In the genomic region with DNA sequence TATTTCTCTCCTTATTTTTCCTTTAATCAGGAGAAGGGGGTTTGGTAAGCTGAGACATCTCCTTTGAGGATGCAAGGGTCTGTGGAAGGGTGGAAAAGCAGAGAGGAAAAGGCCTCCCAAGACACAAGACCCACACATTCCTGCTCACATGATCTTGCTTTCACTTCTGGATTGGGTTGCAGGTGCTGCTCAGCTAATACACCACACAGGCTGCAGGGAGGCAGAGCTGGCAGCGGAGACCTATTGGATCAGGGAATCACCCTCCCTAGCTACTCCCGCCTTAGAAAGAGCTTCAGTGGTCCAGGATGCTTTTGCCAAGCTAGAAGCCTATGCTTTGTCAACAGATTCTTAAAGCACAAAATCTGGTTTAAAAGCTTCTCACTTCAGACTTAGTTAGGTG, we compare ENCODE assay signal across 20 cellular contexts.
DNase-seq lines count a peak whose midpoint lies in the region; ATAC-seq and TF ChIP-seq lines count a peak whose summit lies in the region.
"Had no signal": no experiment of that assay in that cellular context is flagged by ENCODE, and none has a peak within 500 bp of the region (broad histone marks: within the 10 kb centered on the region; RNA-seq: fewer than 3 reads in every experiment).

No MANE protein-coding gene starts in this region.

- TF ChIP-seq CTCF in WTC11 (IDR thresholded peaks at IDR 0.05) (no peak), neural progenitor cell (IDR thresholded peaks at IDR 0.05) (no peak)

- H3K27ac Mint-ChIP-seq in WTC11 (peak overlapping the region; percentile 31; the same call in 1 of the 2 replicates), neural progenitor cell (no peak overlapping the region)
- H3K27ac Mint-ChIP-seq: CD4-positive, alpha-beta memory T cell had no signal

- no peaks in the 10 kb centered on the region for H3K79me2 ChIP-seq in neural progenitor cell (ENCODE audit: low read depth)

- no peaks in the 10 kb centered on the region for H3K4me1 Mint-ChIP-seq in WTC11
- no peaks in the 10 kb centered on the region for H3K4me1 Mint-ChIP-seq in neural progenitor cell

- ATAC-seq in WTC11, result peak; percentile 77
- ATAC-seq: A549 had no signal

- H3K27me3 Mint-ChIP-seq in WTC11 (ENCODE audit: low read depth) (no peaks in the 10 kb centered on the region), neural progenitor cell (ENCODE audit: insufficient read depth, low read depth) (peaks cover 4% of the 10 kb centered on the region)

- H3K27me3 ChIP-seq in H7 (ENCODE audit: control insufficient read depth, insufficient read depth, low read length) (no peaks in the 10 kb centered on the region), neural progenitor cell (no peaks in the 10 kb centered on the region), MG63 (no peaks in the 10 kb centered on the region)
- H3K27me3 ChIP-seq: BE2C; BLaER1 treated with 17β-estradiol and CSF1 and Interleukin-3, amounts not matched to agents 10 nM and 100 nM had no signal

- DNase-seq in H7 (peak; percentile 26), WTC11 (ENCODE audit: low spot score) (no peak), iPS-NIHi11 (ENCODE audit: low spot score) (peak; percentile 20), neural progenitor cell (ENCODE audit: low spot score) (peak; percentile 11), D341Med (ENCODE audit: low spot score) (no peak), MG63 (no peak)
- no peak for DNase-seq in stimulated activated CD4-positive, alpha-beta T cell treated with anti-CD3 and anti-CD28 coated beads, Interleukin-4, amount 100 ng/mL, for 4 hours
- DNase-seq: 8988T; ACHN; AML-193; BE2C; Calu3; CD4-positive, alpha-beta memory T cell; COR-L47; DMS153; DND-41; GM23248; HCEC 1CT had no signal

- H4K20me1 ChIP-seq in neural progenitor cell (ENCODE audit: low read depth), result no peaks in the 10 kb centered on the region
- H4K20me1 ChIP-seq: BLaER1 treated with 17β-estradiol and CSF1 and Interleukin-3, amounts not matched to agents 10 nM and 100 nM had no signal

- no peaks in the 10 kb centered on the region for H3K9me3 ChIP-seq in neural progenitor cell (ENCODE audit: low read depth)
- no peaks in the 10 kb centered on the region for H3K9me3 ChIP-seq in MG63
- H3K9me3 ChIP-seq: A549; BE2C; BLaER1 treated with 17β-estradiol and CSF1 and Interleukin-3, amounts not matched to agents 10 nM and 100 nM had no signal

- H3K4me2 ChIP-seq in neural progenitor cell, result no peak overlapping the region
- H3K4me2 ChIP-seq: A549; BLaER1 treated with 17β-estradiol and CSF1 and Interleukin-3, amounts not matched to agents 10 nM and 100 nM had no signal

- H3K4me3 Mint-ChIP-seq in WTC11, result no peak overlapping the region
- H3K4me3 Mint-ChIP-seq in neural progenitor cell, result no peak overlapping the region
- H3K4me3 Mint-ChIP-seq: CD4-positive, alpha-beta memory T cell had no signal

- no peaks in the 10 kb centered on the region for H3F3A ChIP-seq in neural progenitor cell (ENCODE audit: low read depth)

- H3K9me3 Mint-ChIP-seq in WTC11 (no peaks in the 10 kb centered on the region), neural progenitor cell (no peaks in the 10 kb centered on the region)

- no peaks in the 10 kb centered on the region for H3K36me3 Mint-ChIP-seq in WTC11
- no peaks in the 10 kb centered on the region for H3K36me3 Mint-ChIP-seq in neural progenitor cell
- H3K36me3 Mint-ChIP-seq: CD4-positive, alpha-beta memory T cell had no signal

- H3K4me1 ChIP-seq in neural progenitor cell, result no peaks in the 10 kb centered on the region
- H3K4me1 ChIP-seq: A549, BE2C had no signal

- H3K27ac ChIP-seq in neural progenitor cell, result no peak overlapping the region
- H3K27ac ChIP-seq: A549; BLaER1 treated with 17β-estradiol and CSF1 and Interleukin-3, amounts not matched to agents 10 nM and 100 nM; GM23248 had no signal

- H3K36me3 ChIP-seq in H7 (replicated peaks; ENCODE audit: control insufficient read depth, insufficient read depth, low read length) (no peaks in the 10 kb centered on the region), neural progenitor cell (no peaks in the 10 kb centered on the region), MG63 (no peaks in the 10 kb centered on the region)
- H3K36me3 ChIP-seq: BE2C; BLaER1 treated with 17β-estradiol and CSF1 and Interleukin-3, amounts not matched to agents 10 nM and 100 nM had no signal

- no peak overlapping the region for H3K4me3 ChIP-seq in H7 (ENCODE audit: insufficient read depth, low read depth, low read length)
- H3K4me3 ChIP-seq in neural progenitor cell, result no peak overlapping the region
- H3K4me3 ChIP-seq in MG63, result no peak overlapping the region
- H3K4me3 ChIP-seq: A549; BLaER1 treated with 17β-estradiol and CSF1 and Interleukin-3, amounts not matched to agents 10 nM and 100 nM; GM23248 had no signal

- peak overlapping the region; percentile 70 for H2AFZ ChIP-seq in neural progenitor cell (replicated peaks)
- H2AFZ ChIP-seq: GM23248 had no signal

- CTCF ChIA-PET in WTC11 (lab: Charles Lee), result interaction anchor here (0.8 to 1.6 kb wide), 2 partner anchors 21 to 66 kb away, joined by 3 to 7 read pairs; no protein-coding TSS in a partner anchor

- POLR2A ChIA-PET in WTC11 (lab: Charles Lee), result no interaction called here

- no peak overlapping the region for H3K9ac ChIP-seq in neural progenitor cell
- H3K9ac ChIP-seq: BLaER1 treated with 17β-estradiol and CSF1 and Interleukin-3, amounts not matched to agents 10 nM and 100 nM; GM23248 had no signal

TF ChIP-seq in WTC11, 78 proteins besides CTCF, POLR2A, EP300 and RAD21:
- TF ChIP-seq USF1 (CRISPR knock-in tag; IDR thresholded peaks at IDR 0.05), result no peak
- no peak for TF ChIP-seq ZBTB43 (CRISPR knock-in tag; IDR thresholded peaks at IDR 0.05)
- no peak for TF ChIP-seq ZBTB21 (CRISPR knock-in tag; IDR thresholded peaks at IDR 0.05; ENCODE audit: borderline replicate concordance)

Comparison
In these comparisons a context has a peak if more than half of its experiments do, and no peak if none do; other contexts are left out.
1. DNase-seq: peak in H7 (single experiment), iPS-NIHi11 (single experiment) and neural progenitor cell (single experiment); none in WTC11 (single experiment), D341Med (single experiment), MG63 (single experiment) and stimulated activated CD4-positive, alpha-beta T cell treated with anti-CD3 and anti-CD28 coated beads, Interleukin-4, amount 100 ng/mL, for 4 hours (0 of 2).